Comparison of ENCODE assay signal across 1 cellular context in the genomic region with DNA sequence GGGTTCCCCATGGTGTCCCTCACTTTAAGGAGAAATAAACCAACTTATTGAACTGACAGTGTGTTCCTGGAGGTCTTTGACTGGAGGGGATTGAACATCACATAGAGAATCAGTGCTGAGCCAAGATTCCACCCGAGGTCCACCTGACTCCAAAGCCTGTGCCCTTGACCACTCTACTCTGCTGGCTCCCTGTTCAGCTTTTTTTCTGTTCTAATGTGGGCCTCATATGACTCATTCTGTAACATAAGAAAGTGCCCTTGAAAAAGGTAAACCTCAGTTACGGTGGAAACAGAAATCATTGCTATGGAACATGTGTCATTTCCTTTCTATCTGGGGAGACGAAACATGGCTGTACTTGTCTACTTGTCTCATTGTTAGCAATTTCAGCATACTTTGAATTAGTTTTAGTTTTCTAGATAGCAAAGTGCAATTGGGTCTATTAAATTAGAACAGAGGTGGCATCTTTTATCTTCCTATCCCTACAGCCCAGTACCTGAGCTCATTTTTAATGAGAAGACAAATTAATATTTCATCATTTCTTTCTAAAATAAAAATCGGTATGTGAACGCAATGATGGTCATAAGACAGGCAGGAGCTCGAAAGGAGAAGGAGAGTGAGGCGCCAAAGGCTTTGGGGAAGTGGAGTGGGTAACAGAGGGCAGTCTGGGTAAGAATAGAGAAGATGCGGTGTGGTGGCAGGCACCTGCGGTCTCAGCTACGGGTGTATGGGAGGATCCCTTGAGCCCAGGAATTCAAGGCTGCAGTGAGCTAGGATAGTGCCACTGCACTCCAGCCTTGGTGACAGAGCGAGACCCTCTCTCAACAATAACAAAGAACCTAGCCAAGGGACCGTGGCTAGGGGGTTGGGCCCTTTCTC.
A peak's percentile ranks its signal among the peaks of the same experiment; 100 is the strongest.
TF ChIP-seq lines count a peak whose summit lies in the region.

No MANE protein-coding gene starts in this region.

TF ChIP-seq in HepG2, 621 proteins besides CTCF, POLR2A, EP300 and RAD21 (continued from another document and continues in another):
- TF ChIP-seq ARID3A (IDR thresholded peaks at IDR 0.05; ENCODE audit: low read depth, low read length) (peak; percentile 33; the same call in 1 of the 2 replicates), TEAD3 (CRISPR knock-in tag; optimal IDR thresholded peaks at IDR 0.05; ENCODE audit: borderline replicate concordance) (no peak), ZNF766 (CRISPR knock-in tag; IDR thresholded peaks at IDR 0.05; ENCODE audit: borderline replicate concordance) (no peak), KDM3A (CRISPR knock-in tag; IDR thresholded peaks at IDR 0.05; ENCODE audit: low read depth) (no peak), FOSL1 (CRISPR knock-in tag; IDR thresholded peaks at IDR 0.05; ENCODE audit: borderline replicate concordance) (peak; percentile 55; the same call in 1 of the 2 replicates), BHLHE40 (IDR thresholded peaks at IDR 0.05; ENCODE audit: low read length) (no peak), ETS1 (CRISPR knock-in tag; IDR thresholded peaks at IDR 0.05) (no peak), RNF2 (conservative IDR thresholded peaks at IDR 0.05; ENCODE audit: low read depth) (no peak), BCL6 (CRISPR knock-in tag; IDR thresholded peaks at IDR 0.05) (no peak), ZBTB21 (CRISPR knock-in tag; IDR thresholded peaks at IDR 0.05) (no peak), CEBPG (CRISPR knock-in tag; IDR thresholded peaks at IDR 0.05) (0 out of 2 replicates have a peak, but pooled peaks have one; percentile 10), RBM39 (IDR thresholded peaks at IDR 0.05; ENCODE audit: low read depth, low read length, poor library complexity, severe bottlenecking) (no peak), ZNF83 (CRISPR knock-in tag; IDR thresholded peaks at IDR 0.05; ENCODE audit: borderline replicate concordance) (no peak), ZBTB20 (CRISPR knock-in tag; IDR thresholded peaks at IDR 0.05; ENCODE audit: borderline replicate concordance, low read depth) (peak; percentile 85; the same call in 1 of the 2 replicates), MXD1 (CRISPR knock-in tag; IDR thresholded peaks at IDR 0.05) (no peak), KAT8 (CRISPR knock-in tag; IDR thresholded peaks at IDR 0.05) (0 out of 2 replicates have a peak, but pooled peaks have one; percentile 34), CREB1 (IDR thresholded peaks at IDR 0.05) (no peak), CREB1 (CRISPR knock-in tag; IDR thresholded peaks at IDR 0.05) (no peak), JUND (CRISPR knock-in tag; IDR thresholded peaks at IDR 0.05) (peak; percentile 41; the same call in 1 of the 2 replicates), ZFP36L1 (CRISPR knock-in tag; IDR thresholded peaks at IDR 0.05) (0 out of 2 replicates have a peak, but pooled peaks have one; percentile 29), GTF2F1 (IDR thresholded peaks at IDR 0.05; ENCODE audit: low read length) (no peak), ATM (IDR thresholded peaks at IDR 0.05; ENCODE audit: borderline replicate concordance) (no peak), BRCA1 (CRISPR knock-in tag; IDR thresholded peaks at IDR 0.05) (no peak), ELF3 (CRISPR knock-in tag; IDR thresholded peaks at IDR 0.05) (peak; percentile 53; the same call in 1 of the 2 replicates), ARID4A (CRISPR knock-in tag; IDR thresholded peaks at IDR 0.05; ENCODE audit: borderline replicate concordance) (no peak), ZFP1 (CRISPR knock-in tag; IDR thresholded peaks at IDR 0.05) (no peak), TSC22D2 (CRISPR knock-in tag; IDR thresholded peaks at IDR 0.05; ENCODE audit: borderline replicate concordance) (no peak), ZXDC (CRISPR knock-in tag; IDR thresholded peaks at IDR 0.05) (no peak)
- TF ChIP-seq, protein P1, sequence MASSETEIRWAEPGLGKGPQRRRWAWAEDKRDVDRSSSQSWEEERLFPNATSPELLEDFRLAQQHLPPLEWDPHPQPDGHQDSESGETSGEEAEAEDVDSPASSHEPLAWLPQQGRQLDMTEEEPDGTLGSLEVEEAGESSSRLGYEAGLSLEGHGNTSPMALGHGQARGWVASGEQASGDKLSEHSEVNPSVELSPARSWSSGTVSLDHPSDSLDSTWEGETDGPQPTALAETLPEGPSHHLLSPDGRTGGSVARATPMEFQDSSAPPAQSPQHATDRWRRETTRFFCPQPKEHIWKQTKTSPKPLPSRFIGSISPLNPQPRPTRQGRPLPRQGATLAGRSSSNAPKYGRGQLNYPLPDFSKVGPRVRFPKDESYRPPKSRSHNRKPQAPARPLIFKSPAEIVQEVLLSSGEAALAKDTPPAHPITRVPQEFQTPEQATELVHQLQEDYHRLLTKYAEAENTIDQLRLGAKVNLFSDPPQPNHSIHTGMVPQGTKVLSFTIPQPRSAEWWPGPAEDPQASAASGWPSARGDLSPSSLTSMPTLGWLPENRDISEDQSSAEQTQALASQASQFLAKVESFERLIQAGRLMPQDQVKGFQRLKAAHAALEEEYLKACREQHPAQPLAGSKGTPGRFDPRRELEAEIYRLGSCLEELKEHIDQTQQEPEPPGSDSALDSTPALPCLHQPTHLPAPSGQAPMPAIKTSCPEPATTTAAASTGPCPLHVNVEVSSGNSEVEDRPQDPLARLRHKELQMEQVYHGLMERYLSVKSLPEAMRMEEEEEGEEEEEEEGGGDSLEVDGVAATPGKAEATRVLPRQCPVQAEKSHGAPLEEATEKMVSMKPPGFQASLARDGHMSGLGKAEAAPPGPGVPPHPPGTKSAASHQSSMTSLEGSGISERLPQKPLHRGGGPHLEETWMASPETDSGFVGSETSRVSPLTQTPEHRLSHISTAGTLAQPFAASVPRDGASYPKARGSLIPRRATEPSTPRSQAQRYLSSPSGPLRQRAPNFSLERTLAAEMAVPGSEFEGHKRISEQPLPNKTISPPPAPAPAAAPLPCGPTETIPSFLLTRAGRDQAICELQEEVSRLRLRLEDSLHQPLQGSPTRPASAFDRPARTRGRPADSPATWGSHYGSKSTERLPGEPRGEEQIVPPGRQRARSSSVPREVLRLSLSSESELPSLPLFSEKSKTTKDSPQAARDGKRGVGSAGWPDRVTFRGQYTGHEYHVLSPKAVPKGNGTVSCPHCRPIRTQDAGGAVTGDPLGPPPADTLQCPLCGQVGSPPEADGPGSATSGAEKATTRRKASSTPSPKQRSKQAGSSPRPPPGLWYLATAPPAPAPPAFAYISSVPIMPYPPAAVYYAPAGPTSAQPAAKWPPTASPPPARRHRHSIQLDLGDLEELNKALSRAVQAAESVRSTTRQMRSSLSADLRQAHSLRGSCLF (CRISPR knock-in tag; IDR thresholded peaks at IDR 0.05; ENCODE audit: borderline replicate concordance): no peak
- TF ChIP-seq, protein P2, sequence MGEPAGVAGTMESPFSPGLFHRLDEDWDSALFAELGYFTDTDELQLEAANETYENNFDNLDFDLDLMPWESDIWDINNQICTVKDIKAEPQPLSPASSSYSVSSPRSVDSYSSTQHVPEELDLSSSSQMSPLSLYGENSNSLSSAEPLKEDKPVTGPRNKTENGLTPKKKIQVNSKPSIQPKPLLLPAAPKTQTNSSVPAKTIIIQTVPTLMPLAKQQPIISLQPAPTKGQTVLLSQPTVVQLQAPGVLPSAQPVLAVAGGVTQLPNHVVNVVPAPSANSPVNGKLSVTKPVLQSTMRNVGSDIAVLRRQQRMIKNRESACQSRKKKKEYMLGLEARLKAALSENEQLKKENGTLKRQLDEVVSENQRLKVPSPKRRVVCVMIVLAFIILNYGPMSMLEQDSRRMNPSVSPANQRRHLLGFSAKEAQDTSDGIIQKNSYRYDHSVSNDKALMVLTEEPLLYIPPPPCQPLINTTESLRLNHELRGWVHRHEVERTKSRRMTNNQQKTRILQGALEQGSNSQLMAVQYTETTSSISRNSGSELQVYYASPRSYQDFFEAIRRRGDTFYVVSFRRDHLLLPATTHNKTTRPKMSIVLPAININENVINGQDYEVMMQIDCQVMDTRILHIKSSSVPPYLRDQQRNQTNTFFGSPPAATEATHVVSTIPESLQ (CRISPR knock-in tag; conservative IDR thresholded peaks at IDR 0.05): no peak
- TF ChIP-seq, protein P3, sequence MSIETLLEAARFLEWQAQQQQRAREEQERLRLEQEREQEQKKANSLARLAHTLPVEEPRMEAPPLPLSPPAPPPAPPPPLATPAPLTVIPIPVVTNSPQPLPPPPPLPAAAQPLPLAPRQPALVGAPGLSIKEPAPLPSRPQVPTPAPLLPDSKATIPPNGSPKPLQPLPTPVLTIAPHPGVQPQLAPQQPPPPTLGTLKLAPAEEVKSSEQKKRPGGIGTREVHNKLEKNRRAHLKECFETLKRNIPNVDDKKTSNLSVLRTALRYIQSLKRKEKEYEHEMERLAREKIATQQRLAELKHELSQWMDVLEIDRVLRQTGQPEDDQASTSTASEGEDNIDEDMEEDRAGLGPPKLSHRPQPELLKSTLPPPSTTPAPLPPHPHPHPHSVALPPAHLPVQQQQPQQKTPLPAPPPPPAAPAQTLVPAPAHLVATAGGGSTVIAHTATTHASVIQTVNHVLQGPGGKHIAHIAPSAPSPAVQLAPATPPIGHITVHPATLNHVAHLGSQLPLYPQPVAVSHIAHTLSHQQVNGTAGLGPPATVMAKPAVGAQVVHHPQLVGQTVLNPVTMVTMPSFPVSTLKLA (IDR thresholded peaks at IDR 0.05): 0 out of 2 replicates have a peak, but pooled peaks have one; percentile 6
